Comparison of ENCODE assay signal across 1 cellular context in genomic region chr1:16905112-16905855, GRCh38.
TF ChIP-seq lines count a peak whose summit lies in the region.

No MANE protein-coding gene starts in this region.

TF ChIP-seq in K562, 482 proteins besides CTCF, POLR2A, EP300 and RAD21 (continued from another document and continues in another):
- TF ChIP-seq ZBTB33 (CRISPR knock-in tag; IDR thresholded peaks at IDR 0.05) (no peak), HMG20A (CRISPR knock-in tag; conservative IDR thresholded peaks at IDR 0.05) (peak; percentile 84), PTBP1 (IDR thresholded peaks at IDR 0.05; ENCODE audit: low read depth, low read length) (no peak; the same call in 1 of the 2 replicates), E2F8 (IDR thresholded peaks at IDR 0.05; ENCODE audit: low read depth, partially characterized antibody) (no peak), MTA2 (IDR thresholded peaks at IDR 0.05; ENCODE audit: low read depth) (no peak), HES1 (IDR thresholded peaks at IDR 0.05; ENCODE audit: low read depth) (no peak), CHD2 (IDR thresholded peaks at IDR 0.05; ENCODE audit: low read depth, low read length) (peak; percentile 72; the same call in 1 of the 2 replicates), NUFIP1 (IDR thresholded peaks at IDR 0.05; ENCODE audit: partially characterized antibody) (peak; percentile 89), ZNF408 (CRISPR knock-in tag; IDR thresholded peaks at IDR 0.05; ENCODE audit: low read depth) (no peak), TAF9B (IDR thresholded peaks at IDR 0.05; ENCODE audit: partially characterized antibody) (peak; percentile 98), CUX1 (CRISPR knock-in tag; IDR thresholded peaks at IDR 0.05) (no peak), MECOM (CRISPR knock-in tag; IDR thresholded peaks at IDR 0.05) (peak; percentile 7; the same call in 1 of the 2 replicates), ZNF354B (CRISPR knock-in tag; IDR thresholded peaks at IDR 0.05) (peak; percentile 97), SNRNP70 (optimal IDR thresholded peaks at IDR 0.05; ENCODE audit: low read depth, low read length) (no peak), TEAD1 (CRISPR knock-in tag; IDR thresholded peaks at IDR 0.05) (peak; percentile 75 to 99; a peak in 3 of 4 replicates), KAT2B (IDR thresholded peaks at IDR 0.05; ENCODE audit: low read depth, low read length) (no peak), FOXA1 (IDR thresholded peaks at IDR 0.05; ENCODE audit: borderline replicate concordance) (no peak), WHSC1 (IDR thresholded peaks at IDR 0.05; ENCODE audit: low read length) (no peak), ZSCAN29 (IDR thresholded peaks at IDR 0.05) (peak; percentile 58; the same call in 1 of the 2 replicates)
- TF ChIP-seq, protein P1, sequence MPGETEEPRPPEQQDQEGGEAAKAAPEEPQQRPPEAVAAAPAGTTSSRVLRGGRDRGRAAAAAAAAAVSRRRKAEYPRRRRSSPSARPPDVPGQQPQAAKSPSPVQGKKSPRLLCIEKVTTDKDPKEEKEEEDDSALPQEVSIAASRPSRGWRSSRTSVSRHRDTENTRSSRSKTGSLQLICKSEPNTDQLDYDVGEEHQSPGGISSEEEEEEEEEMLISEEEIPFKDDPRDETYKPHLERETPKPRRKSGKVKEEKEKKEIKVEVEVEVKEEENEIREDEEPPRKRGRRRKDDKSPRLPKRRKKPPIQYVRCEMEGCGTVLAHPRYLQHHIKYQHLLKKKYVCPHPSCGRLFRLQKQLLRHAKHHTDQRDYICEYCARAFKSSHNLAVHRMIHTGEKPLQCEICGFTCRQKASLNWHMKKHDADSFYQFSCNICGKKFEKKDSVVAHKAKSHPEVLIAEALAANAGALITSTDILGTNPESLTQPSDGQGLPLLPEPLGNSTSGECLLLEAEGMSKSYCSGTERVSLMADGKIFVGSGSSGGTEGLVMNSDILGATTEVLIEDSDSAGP (CRISPR knock-in tag; IDR thresholded peaks at IDR 0.05), result no peak
- TF ChIP-seq, protein P2, sequence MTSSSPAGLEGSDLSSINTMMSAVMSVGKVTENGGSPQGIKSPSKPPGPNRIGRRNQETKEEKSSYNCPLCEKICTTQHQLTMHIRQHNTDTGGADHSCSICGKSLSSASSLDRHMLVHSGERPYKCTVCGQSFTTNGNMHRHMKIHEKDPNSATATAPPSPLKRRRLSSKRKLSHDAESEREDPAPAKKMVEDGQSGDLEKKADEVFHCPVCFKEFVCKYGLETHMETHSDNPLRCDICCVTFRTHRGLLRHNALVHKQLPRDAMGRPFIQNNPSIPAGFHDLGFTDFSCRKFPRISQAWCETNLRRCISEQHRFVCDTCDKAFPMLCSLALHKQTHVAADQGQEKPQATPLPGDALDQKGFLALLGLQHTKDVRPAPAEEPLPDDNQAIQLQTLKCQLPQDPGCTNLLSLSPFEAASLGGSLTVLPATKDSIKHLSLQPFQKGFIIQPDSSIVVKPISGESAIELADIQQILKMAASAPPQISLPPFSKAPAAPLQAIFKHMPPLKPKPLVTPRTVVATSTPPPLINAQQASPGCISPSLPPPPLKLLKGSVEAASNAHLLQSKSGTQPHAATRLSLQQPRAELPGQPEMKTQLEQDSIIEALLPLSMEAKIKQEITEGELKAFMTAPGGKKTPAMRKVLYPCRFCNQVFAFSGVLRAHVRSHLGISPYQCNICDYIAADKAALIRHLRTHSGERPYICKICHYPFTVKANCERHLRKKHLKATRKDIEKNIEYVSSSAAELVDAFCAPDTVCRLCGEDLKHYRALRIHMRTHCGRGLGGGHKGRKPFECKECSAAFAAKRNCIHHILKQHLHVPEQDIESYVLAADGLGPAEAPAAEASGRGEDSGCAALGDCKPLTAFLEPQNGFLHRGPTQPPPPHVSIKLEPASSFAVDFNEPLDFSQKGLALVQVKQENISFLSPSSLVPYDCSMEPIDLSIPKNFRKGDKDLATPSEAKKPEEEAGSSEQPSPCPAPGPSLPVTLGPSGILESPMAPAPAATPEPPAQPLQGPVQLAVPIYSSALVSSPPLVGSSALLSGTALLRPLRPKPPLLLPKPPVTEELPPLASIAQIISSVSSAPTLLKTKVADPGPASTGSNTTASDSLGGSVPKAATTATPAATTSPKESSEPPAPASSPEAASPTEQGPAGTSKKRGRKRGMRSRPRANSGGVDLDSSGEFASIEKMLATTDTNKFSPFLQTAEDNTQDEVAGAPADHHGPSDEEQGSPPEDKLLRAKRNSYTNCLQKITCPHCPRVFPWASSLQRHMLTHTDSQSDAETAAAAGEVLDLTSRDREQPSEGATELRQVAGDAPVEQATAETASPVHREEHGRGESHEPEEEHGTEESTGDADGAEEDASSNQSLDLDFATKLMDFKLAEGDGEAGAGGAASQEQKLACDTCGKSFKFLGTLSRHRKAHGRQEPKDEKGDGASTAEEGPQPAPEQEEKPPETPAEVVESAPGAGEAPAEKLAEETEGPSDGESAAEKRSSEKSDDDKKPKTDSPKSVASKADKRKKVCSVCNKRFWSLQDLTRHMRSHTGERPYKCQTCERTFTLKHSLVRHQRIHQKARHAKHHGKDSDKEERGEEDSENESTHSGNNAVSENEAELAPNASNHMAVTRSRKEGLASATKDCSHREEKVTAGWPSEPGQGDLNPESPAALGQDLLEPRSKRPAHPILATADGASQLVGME (CRISPR knock-in tag; IDR thresholded peaks at IDR 0.05), result no peak
- TF ChIP-seq, protein P3, sequence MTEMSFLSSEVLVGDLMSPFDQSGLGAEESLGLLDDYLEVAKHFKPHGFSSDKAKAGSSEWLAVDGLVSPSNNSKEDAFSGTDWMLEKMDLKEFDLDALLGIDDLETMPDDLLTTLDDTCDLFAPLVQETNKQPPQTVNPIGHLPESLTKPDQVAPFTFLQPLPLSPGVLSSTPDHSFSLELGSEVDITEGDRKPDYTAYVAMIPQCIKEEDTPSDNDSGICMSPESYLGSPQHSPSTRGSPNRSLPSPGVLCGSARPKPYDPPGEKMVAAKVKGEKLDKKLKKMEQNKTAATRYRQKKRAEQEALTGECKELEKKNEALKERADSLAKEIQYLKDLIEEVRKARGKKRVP (CRISPR knock-in tag; IDR thresholded peaks at IDR 0.05), result peak; percentile 98
- TF ChIP-seq, protein P4, sequence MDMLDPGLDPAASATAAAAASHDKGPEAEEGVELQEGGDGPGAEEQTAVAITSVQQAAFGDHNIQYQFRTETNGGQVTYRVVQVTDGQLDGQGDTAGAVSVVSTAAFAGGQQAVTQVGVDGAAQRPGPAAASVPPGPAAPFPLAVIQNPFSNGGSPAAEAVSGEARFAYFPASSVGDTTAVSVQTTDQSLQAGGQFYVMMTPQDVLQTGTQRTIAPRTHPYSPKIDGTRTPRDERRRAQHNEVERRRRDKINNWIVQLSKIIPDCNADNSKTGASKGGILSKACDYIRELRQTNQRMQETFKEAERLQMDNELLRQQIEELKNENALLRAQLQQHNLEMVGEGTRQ (CRISPR knock-in tag; IDR thresholded peaks at IDR 0.05), result no peak
- TF ChIP-seq, protein P5, sequence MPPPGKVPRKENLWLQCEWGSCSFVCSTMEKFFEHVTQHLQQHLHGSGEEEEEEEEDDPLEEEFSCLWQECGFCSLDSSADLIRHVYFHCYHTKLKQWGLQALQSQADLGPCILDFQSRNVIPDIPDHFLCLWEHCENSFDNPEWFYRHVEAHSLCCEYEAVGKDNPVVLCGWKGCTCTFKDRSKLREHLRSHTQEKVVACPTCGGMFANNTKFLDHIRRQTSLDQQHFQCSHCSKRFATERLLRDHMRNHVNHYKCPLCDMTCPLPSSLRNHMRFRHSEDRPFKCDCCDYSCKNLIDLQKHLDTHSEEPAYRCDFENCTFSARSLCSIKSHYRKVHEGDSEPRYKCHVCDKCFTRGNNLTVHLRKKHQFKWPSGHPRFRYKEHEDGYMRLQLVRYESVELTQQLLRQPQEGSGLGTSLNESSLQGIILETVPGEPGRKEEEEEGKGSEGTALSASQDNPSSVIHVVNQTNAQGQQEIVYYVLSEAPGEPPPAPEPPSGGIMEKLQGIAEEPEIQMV (tag; conservative IDR thresholded peaks at IDR 0.05; ENCODE audit: low read depth), result 0 out of 2 replicates have a peak, but pooled peaks have one; percentile 35
- TF ChIP-seq, protein P6, sequence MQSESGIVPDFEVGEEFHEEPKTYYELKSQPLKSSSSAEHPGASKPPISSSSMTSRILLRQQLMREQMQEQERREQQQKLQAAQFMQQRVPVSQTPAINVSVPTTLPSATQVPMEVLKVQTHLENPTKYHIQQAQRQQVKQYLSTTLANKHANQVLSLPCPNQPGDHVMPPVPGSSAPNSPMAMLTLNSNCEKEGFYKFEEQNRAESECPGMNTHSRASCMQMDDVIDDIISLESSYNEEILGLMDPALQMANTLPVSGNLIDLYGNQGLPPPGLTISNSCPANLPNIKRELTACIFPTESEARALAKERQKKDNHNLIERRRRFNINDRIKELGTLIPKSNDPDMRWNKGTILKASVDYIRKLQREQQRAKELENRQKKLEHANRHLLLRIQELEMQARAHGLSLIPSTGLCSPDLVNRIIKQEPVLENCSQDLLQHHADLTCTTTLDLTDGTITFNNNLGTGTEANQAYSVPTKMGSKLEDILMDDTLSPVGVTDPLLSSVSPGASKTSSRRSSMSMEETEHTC (IDR thresholded peaks at IDR 0.05), result peak; percentile 48; the same call in 1 of the 2 replicates
